In genomic region chr7:44225566-44226395, GRCh38 we compare ENCODE assay signal across 1 cellular context.
TF ChIP-seq lines count a peak whose summit lies in the region.

No MANE protein-coding gene starts in this region.

TF ChIP-seq in SK-N-SH, 30 proteins besides CTCF, POLR2A, EP300 and RAD21 (continued from another document):
- TF ChIP-seq, protein P1, sequence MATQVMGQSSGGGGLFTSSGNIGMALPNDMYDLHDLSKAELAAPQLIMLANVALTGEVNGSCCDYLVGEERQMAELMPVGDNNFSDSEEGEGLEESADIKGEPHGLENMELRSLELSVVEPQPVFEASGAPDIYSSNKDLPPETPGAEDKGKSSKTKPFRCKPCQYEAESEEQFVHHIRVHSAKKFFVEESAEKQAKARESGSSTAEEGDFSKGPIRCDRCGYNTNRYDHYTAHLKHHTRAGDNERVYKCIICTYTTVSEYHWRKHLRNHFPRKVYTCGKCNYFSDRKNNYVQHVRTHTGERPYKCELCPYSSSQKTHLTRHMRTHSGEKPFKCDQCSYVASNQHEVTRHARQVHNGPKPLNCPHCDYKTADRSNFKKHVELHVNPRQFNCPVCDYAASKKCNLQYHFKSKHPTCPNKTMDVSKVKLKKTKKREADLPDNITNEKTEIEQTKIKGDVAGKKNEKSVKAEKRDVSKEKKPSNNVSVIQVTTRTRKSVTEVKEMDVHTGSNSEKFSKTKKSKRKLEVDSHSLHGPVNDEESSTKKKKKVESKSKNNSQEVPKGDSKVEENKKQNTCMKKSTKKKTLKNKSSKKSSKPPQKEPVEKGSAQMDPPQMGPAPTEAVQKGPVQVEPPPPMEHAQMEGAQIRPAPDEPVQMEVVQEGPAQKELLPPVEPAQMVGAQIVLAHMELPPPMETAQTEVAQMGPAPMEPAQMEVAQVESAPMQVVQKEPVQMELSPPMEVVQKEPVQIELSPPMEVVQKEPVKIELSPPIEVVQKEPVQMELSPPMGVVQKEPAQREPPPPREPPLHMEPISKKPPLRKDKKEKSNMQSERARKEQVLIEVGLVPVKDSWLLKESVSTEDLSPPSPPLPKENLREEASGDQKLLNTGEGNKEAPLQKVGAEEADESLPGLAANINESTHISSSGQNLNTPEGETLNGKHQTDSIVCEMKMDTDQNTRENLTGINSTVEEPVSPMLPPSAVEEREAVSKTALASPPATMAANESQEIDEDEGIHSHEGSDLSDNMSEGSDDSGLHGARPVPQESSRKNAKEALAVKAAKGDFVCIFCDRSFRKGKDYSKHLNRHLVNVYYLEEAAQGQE (IDR thresholded peaks at IDR 0.05; ENCODE audit: low read depth, low read length), result no peak
- no peak for TF ChIP-seq NRF1 (IDR thresholded peaks at IDR 0.05; ENCODE audit: low read depth, low read length)
- TF ChIP-seq ELF1 (IDR thresholded peaks at IDR 0.05), result no peak
- no peak for TF ChIP-seq RFX5 (IDR thresholded peaks at IDR 0.05; ENCODE audit: low read length)
- TF ChIP-seq, protein P2, sequence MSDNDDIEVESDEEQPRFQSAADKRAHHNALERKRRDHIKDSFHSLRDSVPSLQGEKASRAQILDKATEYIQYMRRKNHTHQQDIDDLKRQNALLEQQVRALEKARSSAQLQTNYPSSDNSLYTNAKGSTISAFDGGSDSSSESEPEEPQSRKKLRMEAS (IDR thresholded peaks at IDR 0.05; ENCODE audit: low read depth), result no peak
